Comparison of ENCODE assay signal across 2 cellular contexts in the genomic region with DNA sequence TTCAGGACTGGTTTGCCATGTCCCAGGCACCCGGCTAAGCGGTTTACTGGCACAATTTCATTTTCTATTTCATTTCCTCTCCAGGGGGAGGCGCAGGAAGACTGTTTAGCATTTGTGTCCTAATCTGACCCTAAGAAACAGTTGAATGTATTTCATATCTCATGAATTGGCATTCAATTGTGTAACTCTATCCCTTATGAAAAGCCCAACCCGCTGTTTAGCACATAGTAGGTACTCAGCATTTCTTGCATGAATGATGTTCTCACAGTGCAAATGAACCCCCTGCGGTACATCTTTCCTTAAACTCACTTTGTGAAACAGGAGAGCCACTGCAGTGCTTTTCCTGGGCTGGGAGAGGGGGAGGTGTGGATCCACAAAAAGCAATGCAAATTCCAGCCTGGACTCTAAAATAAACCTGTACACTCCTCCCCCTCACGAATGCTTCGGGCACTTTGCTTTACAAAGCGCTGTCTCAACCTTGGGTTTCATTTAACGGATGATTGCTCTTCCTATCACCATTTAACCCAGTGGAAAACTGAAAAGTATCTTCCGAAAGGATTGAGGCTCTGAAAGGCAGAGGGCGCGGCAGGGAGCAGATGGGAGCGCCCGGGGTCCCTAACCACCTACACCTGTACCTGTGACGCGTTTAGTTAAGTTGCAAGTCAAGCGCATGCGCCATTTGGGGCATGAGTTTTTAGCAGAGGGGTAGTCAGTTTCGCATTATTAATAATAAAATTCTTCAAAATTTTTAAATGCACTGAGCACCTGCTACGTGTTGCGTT.
TF ChIP-seq lines count a peak whose summit lies in the region.

No MANE protein-coding gene starts in this region.

TF ChIP-seq in HEK293T, 16 proteins besides CTCF, POLR2A, EP300 and RAD21 (continued from another document):
- TF ChIP-seq ZNF384 (IDR thresholded peaks at IDR 0.05): no peak

TF ChIP-seq in endothelial cell of umbilical vein, 7 proteins besides CTCF, POLR2A, EP300 and RAD21 (continued from another document):
- TF ChIP-seq GATA2 (IDR thresholded peaks at IDR 0.05; ENCODE audit: insufficient read depth, insufficient read length, low read depth, low read length): no peak
- TF ChIP-seq EZH2 (IDR thresholded peaks at IDR 0.05; ENCODE audit: borderline replicate concordance, low read depth, low read length, severe bottlenecking): no peak
